In genomic region chr6:14059791-14060436, GRCh38 we compare ENCODE assay signal across 13 cellular contexts. TPM values are rescaled to one million over a fixed set of nuclear protein-coding genes. Genes with fewer than 3 reads are reported as not detected.
DNase-seq lines count a peak whose midpoint lies in the region; ATAC-seq, FAIRE-seq and TF ChIP-seq lines count a peak whose summit lies in the region.
"Had no signal": no experiment of that assay in that cellular context is flagged by ENCODE, and none has a peak within 500 bp of the region (broad histone marks: within the 10 kb centered on the region; RNA-seq: fewer than 3 reads in every experiment).

No MANE protein-coding gene starts in this region.

- no peaks in the 10 kb centered on the region for H3K4me1 ChIP-seq in pancreas

- ATAC-seq in pancreas (peak; percentile 35 to 74 (median 72)), natural killer cell (no peak)
- ATAC-seq: naive thymus-derived CD4-positive, alpha-beta T cell had no signal

- DNase-seq in HK-2 (ENCODE audit: unreplicated experiment) (peak; percentile 31), NCI-H69 (lab: John Stamatoyannopoulos, UW) (peak; percentile 92), cerebellum (ENCODE audit: low spot score) (peak; percentile 86), pancreas (peak; percentile 40 to 74 (median 67)), natural killer cell (no peak), retina (no peak), activated gamma-delta T cell (lab: John Stamatoyannopoulos, UW) (no peak)
- DNase-seq in stimulated activated naive CD4-positive, alpha-beta T cell treated with Interleukin-2 at 50 U/mL for 16 hours (lab: John Stamatoyannopoulos, UW): no peak
- DNase-seq: activated CD4-positive, alpha-beta T cell treated with anti-CD3 and anti-CD28 coated beads for 4 hours; activated naive CD8-positive, alpha-beta T cell treated with anti-CD3 and anti-CD28 coated beads, Interleukin-2, amount 10 ng/mL, durations not matched to agents 7 days and 5 days; naive thymus-derived CD4-positive, alpha-beta T cell had no signal

- TF ChIP-seq CTCF in pancreas (IDR thresholded peaks at IDR 0.05) (no peak), natural killer cell (IDR thresholded peaks at IDR 0.05) (no peak)

- H3K27ac Mint-ChIP-seq in natural killer cell: no peak overlapping the region
- H3K27ac Mint-ChIP-seq: activated naive CD8-positive, alpha-beta T cell treated with anti-CD3 and anti-CD28 coated beads, Interleukin-2, amount 10 ng/mL, durations not matched to agents 7 days and 5 days; naive thymus-derived CD4-positive, alpha-beta T cell; stimulated activated naive CD8-positive, alpha-beta T cell treated with anti-CD3 and anti-CD28 coated beads, Interleukin-15, Interleukin-2, amounts not matched to agents 100 ng/mL and 50 ng/mL, for 24 hours had no signal

- H3K4me3 Mint-ChIP-seq in natural killer cell: no peak overlapping the region
- H3K4me3 Mint-ChIP-seq: activated naive CD8-positive, alpha-beta T cell treated with anti-CD3 and anti-CD28 coated beads, Interleukin-2, amount 10 ng/mL, durations not matched to agents 7 days and 5 days; naive thymus-derived CD4-positive, alpha-beta T cell; stimulated activated naive CD8-positive, alpha-beta T cell treated with anti-CD3 and anti-CD28 coated beads, Interleukin-15, Interleukin-2, amounts not matched to agents 100 ng/mL and 50 ng/mL, for 24 hours had no signal

- H3K9me3 ChIP-seq in pancreas: no peaks in the 10 kb centered on the region

- H3K4me1 Mint-ChIP-seq in natural killer cell: no peaks in the 10 kb centered on the region
- H3K4me1 Mint-ChIP-seq: activated naive CD8-positive, alpha-beta T cell treated with anti-CD3 and anti-CD28 coated beads, Interleukin-2, amount 10 ng/mL, durations not matched to agents 7 days and 5 days had no signal

- 46 to 51% methylated on average over 10 of the region's 10 CpGs for WGBS in pancreas, 2 donors

- H3K4me3 ChIP-seq in pancreas: no peak overlapping the region

- H3K36me3 ChIP-seq in pancreas: no peaks in the 10 kb centered on the region

- no peak overlapping the region for H3K27ac ChIP-seq in pancreas

- H3K9me3 Mint-ChIP-seq in natural killer cell: no peaks in the 10 kb centered on the region
- H3K9me3 Mint-ChIP-seq: activated naive CD8-positive, alpha-beta T cell treated with anti-CD3 and anti-CD28 coated beads, Interleukin-2, amount 10 ng/mL, durations not matched to agents 7 days and 5 days had no signal

- no peaks in the 10 kb centered on the region for H3K36me3 Mint-ChIP-seq in natural killer cell
- H3K36me3 Mint-ChIP-seq: activated naive CD8-positive, alpha-beta T cell treated with anti-CD3 and anti-CD28 coated beads, Interleukin-2, amount 10 ng/mL, durations not matched to agents 7 days and 5 days had no signal

- no peak for FAIRE-seq in pancreas (lab: Jason Lieb, UNC)
- FAIRE-seq: GM18507 had no signal

- peaks cover 0 to 16% (median 0%) of the 10 kb centered on the region in 4 donors for H3K27me3 ChIP-seq in pancreas

- intact Hi-C loops in pancreas (cut with DNase I) (loop anchor here in 2 of 3 donors (10.0 kb wide), 2 partner anchors 155 to 265 kb away; no protein-coding TSS in a partner anchor), natural killer cell (cut with micrococcal nuclease) (no loop called here)

- H3K27me3 Mint-ChIP-seq in natural killer cell (ENCODE audit: low read depth in 2 of 2): peaks cover 32 to 54% of the 10 kb centered on the region in 2 donors

RNA-seq across cellular contexts. Expression of gene CD83, which starts 57.7 kb away (rescaled TPM):
- total RNA-seq in cerebellum: 19.7 TPM
- total RNA-seq in pancreas: 1 to 10 TPM in 4 of 6 donors, under 1 TPM in 2; 0.83 to 5.1 (median 1.3) TPM
- 1 to 10 TPM in 1 of 2 donors, under 1 TPM in 1; 0.72 to 2.5 TPM for polyA plus RNA-seq in pancreas
- total RNA-seq in natural killer cell: 100 to 1,000 TPM in 1 of 3 donors, 10 to 100 TPM in 2; 54.8 to 110 (median 64.3) TPM

Comparison
In these comparisons a context has a peak if more than half of its experiments do, and no peak if none do; other contexts are left out.
1. DNase-seq: peak in HK-2 (single experiment), NCI-H69 (single experiment), cerebellum (single experiment) and pancreas (6 of 6); none in natural killer cell (single experiment), retina (single experiment), activated gamma-delta T cell (single experiment) and stimulated activated naive CD4-positive, alpha-beta T cell treated with Interleukin-2 at 50 U/mL for 16 hours (single experiment).
2. ATAC-seq: peak in pancreas (4 of 4); none in natural killer cell (0 of 3).